In the genomic region with DNA sequence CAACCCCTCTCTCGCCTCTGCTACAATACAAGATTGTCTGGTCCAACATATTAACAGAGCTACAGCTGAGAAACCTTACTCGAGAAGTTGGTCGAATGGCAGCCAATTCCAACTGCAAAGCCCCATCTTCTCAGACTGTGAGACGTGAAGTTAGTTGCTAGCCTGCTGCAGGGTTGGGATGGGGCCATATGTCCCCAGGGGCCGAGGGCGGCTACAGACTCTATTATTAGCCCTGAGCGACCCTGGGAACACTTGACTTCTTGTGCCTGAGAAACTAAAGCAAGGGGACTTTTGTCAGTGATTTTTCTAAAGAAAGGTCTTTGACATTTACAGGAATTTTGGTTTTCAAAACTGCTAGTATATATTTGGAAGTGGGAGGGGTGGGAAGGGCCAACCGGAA, we compare ENCODE assay signal across 16 cellular contexts.
"Had no signal": no experiment of that assay in that cellular context is flagged by ENCODE, and none has a peak within 500 bp of the region (broad histone marks: within the 10 kb centered on the region; RNA-seq: fewer than 3 reads in every experiment).

No MANE protein-coding gene starts in this region.

- DNase-seq: activated CD4-positive, alpha-beta T cell treated with anti-CD3 and anti-CD28 coated beads, Interleukin-2, amount 50 U/mL, for 4 hours; activated gamma-delta T cell treated with Interleukin-2 at 50 U/mL for 16 hours; adrenal gland; foreskin melanocyte; head of caudate nucleus; left lung; mucosa of descending colon; naive thymus-derived CD4-positive, alpha-beta T cell; pancreas; SK-N-SH had no signal

- ATAC-seq: activated naive CD4-positive, alpha-beta T cell treated with anti-CD3 and anti-CD28 coated beads, Interleukin-2, amount 50 U/mL, for 72 hours; left lung; mucosa of descending colon; naive thymus-derived CD4-positive, alpha-beta T cell; pancreas had no signal

- H3K4me2 ChIP-seq: SK-N-SH had no signal

- H3K27me3 ChIP-seq: adrenal gland, left lung, pancreas, suprapubic skin had no signal

- H3K4me3 Mint-ChIP-seq: memory B cell; naive thymus-derived CD4-positive, alpha-beta T cell; stimulated activated naive CD8-positive, alpha-beta T cell treated with anti-CD3 and anti-CD28 coated beads, Interleukin-15, Interleukin-2, amounts not matched to agents 100 ng/mL and 50 ng/mL, for 24 hours; T-helper 2 cell treated with Interferon-gamma antibody and Interleukin-4, amounts not matched to agents 5 μg/mL and 100 μg/mL, for 36 hours; type B pancreatic cell had no signal

- H3K36me3 ChIP-seq: adrenal gland, pancreas, suprapubic skin had no signal

- H3K27me3 Mint-ChIP-seq: memory B cell; stimulated activated naive CD8-positive, alpha-beta T cell treated with anti-CD3 and anti-CD28 coated beads, Interleukin-15, Interleukin-2, amounts not matched to agents 100 ng/mL and 50 ng/mL, for 24 hours had no signal

- H3K27ac Mint-ChIP-seq: activated naive CD4-positive, alpha-beta T cell treated with anti-CD3 and anti-CD28 coated beads, Interleukin-2, amount 50 U/mL, for 72 hours; memory B cell; naive thymus-derived CD4-positive, alpha-beta T cell; stimulated activated naive CD8-positive, alpha-beta T cell treated with anti-CD3 and anti-CD28 coated beads, Interleukin-15, Interleukin-2, amounts not matched to agents 100 ng/mL and 50 ng/mL, for 24 hours; T-helper 2 cell treated with Interferon-gamma antibody and Interleukin-4, amounts not matched to agents 5 μg/mL and 100 μg/mL, for 36 hours; type B pancreatic cell had no signal

- H3K9me3 Mint-ChIP-seq: activated naive CD4-positive, alpha-beta T cell treated with anti-CD3 and anti-CD28 coated beads, Interleukin-2, amount 50 U/mL, for 72 hours; memory B cell; stimulated activated naive CD8-positive, alpha-beta T cell treated with anti-CD3 and anti-CD28 coated beads, Interleukin-15, Interleukin-2, amounts not matched to agents 100 ng/mL and 50 ng/mL, for 24 hours; T-helper 2 cell treated with Interferon-gamma antibody and Interleukin-4, amounts not matched to agents 5 μg/mL and 100 μg/mL, for 36 hours; type B pancreatic cell had no signal

- H3K27ac ChIP-seq: adrenal gland, pancreas, suprapubic skin had no signal

- H3K9me3 ChIP-seq: adrenal gland, left lung, mucosa of descending colon, pancreas, SK-N-SH, suprapubic skin had no signal

- H3K9ac ChIP-seq: SK-N-SH had no signal

- H3K36me3 Mint-ChIP-seq: activated naive CD4-positive, alpha-beta T cell treated with anti-CD3 and anti-CD28 coated beads, Interleukin-2, amount 50 U/mL, for 72 hours; type B pancreatic cell had no signal

- H3K4me3 ChIP-seq: adrenal gland, left lung, mucosa of descending colon, pancreas, suprapubic skin had no signal

- H3K4me1 ChIP-seq: adrenal gland, pancreas, suprapubic skin had no signal
